ENCODE assay signal across 18 cellular contexts in genomic region chr16:88761830-88762229, GRCh38.
"Had no signal": no experiment of that assay in that cellular context is flagged by ENCODE, and none has a peak within 500 bp of the region (broad histone marks: within the 10 kb centered on the region; RNA-seq: fewer than 3 reads in every experiment).

No MANE protein-coding gene starts in this region.

- H3K9me3 ChIP-seq: suprapubic skin, vagina had no signal

- H3K36me3 ChIP-seq: vagina had no signal

- H3K4me3 ChIP-seq: hepatocyte, lung, suprapubic skin, vagina had no signal

- H3K4me2 ChIP-seq: hepatocyte had no signal

- DNase-seq: activated CD4-positive, alpha-beta T cell treated with anti-CD3 and anti-CD28 coated beads, Interleukin-2, amount 50 U/mL, for 48 hours; activated CD4-positive, CD25-positive, alpha-beta regulatory T cell treated with anti-CD3 and anti-CD28 coated beads, Interleukin-2, amount 50 U/mL, for 72 hours; activated CD8-positive, alpha-beta memory T cell treated with anti-CD3 and anti-CD28 coated beads, Interleukin-2, amount 10 ng/mL, durations not matched to agents 7 days and 5 days; activated gamma-delta T cell; activated naive CD8-positive, alpha-beta T cell treated with anti-CD3 and anti-CD28 coated beads for 36 hours; activated T-cell treated with anti-CD3 and anti-CD28 coated beads, Interleukin-2, amount 50 U/mL, for 24 hours; kidney glomerular epithelial cell; naive thymus-derived CD8-positive, alpha-beta T cell; nucleus accumbens; stimulated activated CD4-positive, alpha-beta T cell treated with anti-CD3 and anti-CD28 coated beads, Interleukin-12 subunit alpha, Interleukin-12 subunit beta, amount 100 ng/mL, for 4 hours; stimulated activated naive CD4-positive, alpha-beta T cell treated with Interleukin-2 at 50 U/mL for 16 hours; SW 1271 had no signal

- H3K27me3 Mint-ChIP-seq: activated CD8-positive, alpha-beta memory T cell treated with anti-CD3 and anti-CD28 coated beads, Interleukin-2, amount 10 ng/mL, durations not matched to agents 7 days and 5 days; activated naive CD8-positive, alpha-beta T cell treated with anti-CD3 and anti-CD28 coated beads for 36 hours; activated T-cell treated with anti-CD3 and anti-CD28 coated beads, Interleukin-2, amount 50 U/mL, for 24 hours; naive thymus-derived CD8-positive, alpha-beta T cell; progenitor cell of endocrine pancreas had no signal

- H3K27ac Mint-ChIP-seq: activated CD8-positive, alpha-beta memory T cell treated with anti-CD3 and anti-CD28 coated beads, Interleukin-2, amount 10 ng/mL, durations not matched to agents 7 days and 5 days; activated naive CD8-positive, alpha-beta T cell treated with anti-CD3 and anti-CD28 coated beads for 36 hours; activated T-cell treated with anti-CD3 and anti-CD28 coated beads, Interleukin-2, amount 50 U/mL, for 24 hours; naive thymus-derived CD8-positive, alpha-beta T cell; progenitor cell of endocrine pancreas; T-helper 2 cell treated with Interferon-gamma antibody and Interleukin-4, amounts not matched to agents 5 μg/mL and 100 μg/mL, for 36 hours had no signal

- H2AFZ ChIP-seq: hepatocyte had no signal

- H3K27ac ChIP-seq: hepatocyte, suprapubic skin, vagina had no signal

- H3K27me3 ChIP-seq: hepatocyte, suprapubic skin, vagina had no signal

- H3K9me3 Mint-ChIP-seq: activated naive CD8-positive, alpha-beta T cell treated with anti-CD3 and anti-CD28 coated beads for 36 hours; activated T-cell treated with anti-CD3 and anti-CD28 coated beads, Interleukin-2, amount 50 U/mL, for 24 hours; naive thymus-derived CD8-positive, alpha-beta T cell; T-helper 2 cell treated with Interferon-gamma antibody and Interleukin-4, amounts not matched to agents 5 μg/mL and 100 μg/mL, for 36 hours had no signal

- ATAC-seq: activated CD8-positive, alpha-beta memory T cell treated with anti-CD3 and anti-CD28 coated beads, Interleukin-2, amount 10 ng/mL, durations not matched to agents 7 days and 5 days; naive thymus-derived CD8-positive, alpha-beta T cell had no signal

- H3K4me3 Mint-ChIP-seq: activated CD8-positive, alpha-beta memory T cell treated with anti-CD3 and anti-CD28 coated beads, Interleukin-2, amount 10 ng/mL, durations not matched to agents 7 days and 5 days; activated naive CD8-positive, alpha-beta T cell treated with anti-CD3 and anti-CD28 coated beads for 36 hours; activated T-cell treated with anti-CD3 and anti-CD28 coated beads, Interleukin-2, amount 50 U/mL, for 24 hours; naive thymus-derived CD8-positive, alpha-beta T cell; T-helper 2 cell treated with Interferon-gamma antibody and Interleukin-4, amounts not matched to agents 5 μg/mL and 100 μg/mL, for 36 hours had no signal
